ENCODE assay signal across 8 cellular contexts in genomic region chr17:79997004-79997673, GRCh38. TPM values are rescaled to one million over a fixed set of nuclear protein-coding genes. Genes with fewer than 3 reads are reported as not detected.
DNase-seq lines count a peak whose midpoint lies in the region; ATAC-seq and TF ChIP-seq lines count a peak whose summit lies in the region.

No MANE protein-coding gene starts in this region.

- H3K27me3 ChIP-seq in HL-60 (ENCODE audit: insufficient read depth, poor library complexity, severe bottlenecking) (no peaks in the 10 kb centered on the region), foreskin keratinocyte (no peaks in the 10 kb centered on the region), MM.1S (replicated peaks; ENCODE audit: insufficient read depth, low read length) (peaks cover 97% of the 10 kb centered on the region)

- no peaks in the 10 kb centered on the region for H3K79me2 ChIP-seq in MM.1S (ENCODE audit: low read length)

- no peak overlapping the region for H2AFZ ChIP-seq in MM.1S (ENCODE audit: low read length)

- ATAC-seq in HG03565 (IDR thresholded peaks at IDR 0.05; ENCODE audit: unreplicated experiment) = no peak
- ATAC-seq in foreskin keratinocyte = no peak
- ATAC-seq in GM19467 (IDR thresholded peaks at IDR 0.05; ENCODE audit: unreplicated experiment) = no peak

- no peak overlapping the region for H3K4me2 ChIP-seq in MM.1S (ENCODE audit: low read depth, low read length)

- no peak overlapping the region for H3K9ac ChIP-seq in MM.1S (ENCODE audit: low read length)

- DNase-seq in HL-60 (ENCODE audit: low read depth in 1 of 2, low spot score in 1 of 2) (peak; percentile 97 to 98), foreskin keratinocyte (no peak), MM.1S (no peak)
- DNase-seq in activated CD4-positive, alpha-beta T cell treated with anti-CD3 and anti-CD28 coated beads for 4 hours = peak; percentile 56 to 69
- peak; percentile 64 for DNase-seq in effector CD4-positive, alpha-beta T cell
- DNase-seq in stimulated activated CD8-positive, alpha-beta memory T cell treated with anti-CD3 and anti-CD28 coated beads, Interleukin-15, amount 100 ng/mL, for 48 hours (ENCODE audit: low read depth in 2 of 2) = peak; percentile 49 to 57

- H3K4me3 ChIP-seq in HL-60 (replicated peaks; ENCODE audit: insufficient read depth, low read length) (no peak overlapping the region), MM.1S (ENCODE audit: low read length) (no peak overlapping the region)

- no peaks in the 10 kb centered on the region for H4K20me1 ChIP-seq in MM.1S (ENCODE audit: insufficient read depth, low read length)

- H3K9me2 ChIP-seq in MM.1S (replicated peaks; ENCODE audit: insufficient read depth, low read length) = no peaks in the 10 kb centered on the region

- no peaks in the 10 kb centered on the region for H3K36me3 ChIP-seq in MM.1S (replicated peaks; ENCODE audit: insufficient read depth, low read length)

- H3K4me1 ChIP-seq in foreskin keratinocyte (peaks cover 8% of the 10 kb centered on the region), MM.1S (ENCODE audit: low read length) (peaks cover 21% of the 10 kb centered on the region)

- H3K27ac ChIP-seq in HL-60 (replicated peaks) (peak overlapping the region; percentile 73), foreskin keratinocyte (no peak overlapping the region), MM.1S (ENCODE audit: low read length) (no peak overlapping the region)

- TF ChIP-seq CTCF in HL-60 (IDR thresholded peaks at IDR 0.05; ENCODE audit: insufficient read depth, low read length) = no peak
- no peak for TF ChIP-seq CTCF in foreskin keratinocyte (conservative IDR thresholded peaks at IDR 0.05)
- TF ChIP-seq CTCF in MM.1S (IDR thresholded peaks at IDR 0.05; ENCODE audit: low read length) = no peak

- H3F3A ChIP-seq in MM.1S (ENCODE audit: insufficient read depth, low read length) = peaks cover 6% of the 10 kb centered on the region; the same call in 1 of the 2 replicates

- no peaks in the 10 kb centered on the region for H3K9me3 ChIP-seq in MM.1S (replicated peaks; ENCODE audit: insufficient read depth, low read length)

RNA-seq across cellular contexts. Expression of gene TBC1D16, which starts 38.5 kb away (rescaled TPM):
- 19.3 and 22.4 TPM in 2 replicates for total RNA-seq in foreskin keratinocyte
- 5.5 and 5.9 TPM in 2 replicates for polyA plus RNA-seq in foreskin keratinocyte

RNA-seq across cellular contexts. Expression of gene CCDC40, which starts 39.3 kb away (rescaled TPM):
- total RNA-seq in foreskin keratinocyte = 1.3 and 2.1 TPM in 2 replicates
- 0.52 and 1.0 TPM in 2 replicates for polyA plus RNA-seq in foreskin keratinocyte

Comparison
In these comparisons a context has a peak if more than half of its experiments do, and no peak if none do; other contexts are left out.
1. DNase-seq: peak in HL-60 (2 of 2), activated CD4-positive, alpha-beta T cell treated with anti-CD3 and anti-CD28 coated beads for 4 hours (2 of 2), effector CD4-positive, alpha-beta T cell (single experiment) and stimulated activated CD8-positive, alpha-beta memory T cell treated with anti-CD3 and anti-CD28 coated beads, Interleukin-15, amount 100 ng/mL, for 48 hours (2 of 2); none in foreskin keratinocyte (0 of 2) and MM.1S (single experiment).